ENCODE assay signal across 23 cellular contexts in the genomic region with DNA sequence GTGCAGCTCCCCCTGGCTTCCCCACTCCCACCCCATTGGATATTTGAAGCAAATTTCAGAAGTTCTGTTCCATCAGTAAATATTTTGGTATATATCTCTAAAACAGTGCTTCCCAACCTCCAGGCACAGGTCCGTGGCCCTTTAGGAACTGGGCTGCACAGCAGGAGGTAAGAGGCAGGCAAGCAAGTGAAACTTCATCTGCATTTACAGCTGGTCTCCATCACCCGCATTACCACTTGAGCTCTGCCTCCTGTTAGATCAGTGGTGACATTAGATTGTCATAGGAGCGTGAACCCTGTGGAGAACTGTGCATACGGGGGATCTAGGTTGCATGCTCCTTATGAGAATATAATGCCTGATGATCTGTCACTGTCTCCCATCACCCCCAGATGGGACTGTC.
"Had no signal": no experiment of that assay in that cellular context is flagged by ENCODE, and none has a peak within 500 bp of the region (broad histone marks: within the 10 kb centered on the region; RNA-seq: fewer than 3 reads in every experiment).

No MANE protein-coding gene starts in this region.

- H3K9me3 Mint-ChIP-seq: naive thymus-derived CD8-positive, alpha-beta T cell; stimulated activated naive B cell treated with anti-CD40 and anti-IgM and Interleukin-4, amounts not matched to agents 10 μg/mL and 1 μg/mL and 100 μg/mL, for 72 hours; stimulated activated naive CD8-positive, alpha-beta T cell treated with anti-CD3 and anti-CD28 coated beads, Interleukin-15, amount 100 ng/mL, for 72 hours had no signal

- H3K27ac ChIP-seq: dorsolateral prefrontal cortex, esophagus muscularis mucosa, heart right ventricle, neutrophil, psoas muscle, skin epidermis, testis, tibial nerve, upper lobe of right lung, vagina had no signal

- H3K4me1 ChIP-seq: testis, upper lobe of right lung, vagina had no signal

- DNase-seq: cortex of kidney; dorsolateral prefrontal cortex; effector CD8-positive, alpha-beta T cell; gastrocnemius medialis; heart right ventricle; left colon; mammary epithelial cell; mucosa of descending colon; naive thymus-derived CD8-positive, alpha-beta T cell; psoas muscle; retina; stimulated activated CD4-positive, alpha-beta T cell treated with anti-CD3 and anti-CD28 coated beads, Interleukin-2, amount 100 ng/mL, for 24 hours; stimulated activated CD4-positive, alpha-beta T cell treated with anti-CD3 and anti-CD28 coated beads, Interleukin-4, amount 100 ng/mL, for 4 hours; stimulated activated naive B cell treated with anti-CD40 and anti-IgM and Interleukin-4, amounts not matched to agents 10 μg/mL and 1 μg/mL and 100 μg/mL, for 72 hours; stimulated activated naive CD8-positive, alpha-beta T cell treated with anti-CD3 and anti-CD28 coated beads, Interleukin-15, amount 100 ng/mL, for 72 hours; testis; upper lobe of right lung had no signal

- H3K4me3 Mint-ChIP-seq: naive thymus-derived CD8-positive, alpha-beta T cell; stimulated activated naive B cell treated with anti-CD40 and anti-IgM and Interleukin-4, amounts not matched to agents 10 μg/mL and 1 μg/mL and 100 μg/mL, for 72 hours; stimulated activated naive CD8-positive, alpha-beta T cell treated with anti-CD3 and anti-CD28 coated beads, Interleukin-15, amount 100 ng/mL, for 72 hours had no signal

- H3K27ac Mint-ChIP-seq: stimulated activated naive B cell treated with anti-CD40 and anti-IgM and Interleukin-4, amounts not matched to agents 10 μg/mL and 1 μg/mL and 100 μg/mL, for 72 hours had no signal

- H3K27me3 ChIP-seq: dorsolateral prefrontal cortex, esophagus muscularis mucosa, gastrocnemius medialis, heart right ventricle, neutrophil, testis, tibial nerve, upper lobe of right lung, vagina had no signal

- ATAC-seq: gastrocnemius medialis; left colon; mucosa of descending colon; naive thymus-derived CD8-positive, alpha-beta T cell; psoas muscle; sciatic nerve; stimulated activated naive B cell treated with anti-CD40 and anti-IgM and Interleukin-4, amounts not matched to agents 10 μg/mL and 1 μg/mL and 100 μg/mL, for 72 hours; stimulated activated naive CD8-positive, alpha-beta T cell treated with anti-CD3 and anti-CD28 coated beads, Interleukin-15, amount 100 ng/mL, for 72 hours; upper lobe of right lung had no signal

- H3K27me3 Mint-ChIP-seq: naive thymus-derived CD8-positive, alpha-beta T cell; stimulated activated naive B cell treated with anti-CD40 and anti-IgM and Interleukin-4, amounts not matched to agents 10 μg/mL and 1 μg/mL and 100 μg/mL, for 72 hours; stimulated activated naive CD8-positive, alpha-beta T cell treated with anti-CD3 and anti-CD28 coated beads, Interleukin-15, amount 100 ng/mL, for 72 hours had no signal

- H3K4me3 ChIP-seq: dorsolateral prefrontal cortex, esophagus muscularis mucosa, gastrocnemius medialis, heart right ventricle, mucosa of descending colon, psoas muscle, skin epidermis, testis, tibial nerve, upper lobe of right lung, vagina had no signal

- H3K9me3 ChIP-seq: esophagus muscularis mucosa, gastrocnemius medialis, heart right ventricle, mucosa of descending colon, neutrophil, psoas muscle, testis, tibial nerve, upper lobe of right lung, vagina had no signal

- H3K36me3 ChIP-seq: gastrocnemius medialis, vagina had no signal
